ENCODE assay signal across 1 cellular context in genomic region chr6:37871616-37872384, GRCh38.
TF ChIP-seq lines count a peak whose summit lies in the region.

No MANE protein-coding gene starts in this region.

TF ChIP-seq in GM23338, 12 proteins besides CTCF, POLR2A, EP300 and RAD21 (continued from another document):
- TF ChIP-seq ZNF462 (CRISPR knock-in tag; IDR thresholded peaks at IDR 0.05) (no peak), REST (IDR thresholded peaks at IDR 0.05; ENCODE audit: unreplicated experiment) (no peak), EZH2 (IDR thresholded peaks at IDR 0.05; ENCODE audit: low read depth, unreplicated experiment) (no peak), JUNB (IDR thresholded peaks at IDR 0.05; ENCODE audit: unreplicated experiment) (no peak), POLR2AphosphoS5 (IDR thresholded peaks at IDR 0.05; ENCODE audit: low read depth) (no peak)
